Comparison of ENCODE assay signal across 1 cellular context in the genomic region with DNA sequence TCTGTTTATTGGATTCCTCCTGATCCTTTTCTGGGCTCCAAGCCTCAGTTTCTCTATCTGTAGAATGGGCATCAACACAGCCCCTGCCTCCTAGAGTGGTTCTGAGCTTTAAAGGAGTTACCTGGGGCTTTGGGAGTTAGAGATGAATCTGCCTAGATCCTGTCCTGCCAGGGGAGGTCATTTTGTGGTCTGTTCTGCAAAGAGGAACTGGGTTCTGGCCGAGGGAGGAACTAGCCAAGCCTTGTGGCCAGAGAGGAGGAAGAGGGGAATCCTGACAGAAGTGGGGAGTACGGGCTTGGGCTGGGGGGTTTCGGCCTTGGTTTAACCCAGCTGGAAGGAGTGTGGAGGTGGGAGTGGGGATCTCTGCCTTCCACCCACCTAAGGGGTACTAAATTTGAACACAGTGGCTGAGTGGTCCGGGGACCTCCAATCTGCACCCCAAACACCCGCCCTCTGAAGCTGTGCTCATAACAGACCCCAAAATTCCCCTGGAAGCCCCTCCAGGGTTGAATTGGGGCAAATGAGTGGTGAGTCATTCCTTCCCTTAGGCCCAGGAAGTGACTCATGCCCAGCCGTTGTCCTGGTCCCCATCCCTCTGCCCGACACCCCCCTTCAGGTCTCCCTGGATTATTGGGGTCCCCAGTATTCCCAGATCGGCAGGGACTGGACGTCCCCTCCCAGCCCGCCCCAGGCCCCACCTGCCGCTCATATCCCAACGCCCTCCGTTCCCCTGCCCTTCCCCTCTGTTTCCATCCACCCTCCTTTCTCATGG.
TF ChIP-seq lines count a peak whose summit lies in the region.

No MANE protein-coding gene starts in this region.

TF ChIP-seq in K562, 482 proteins besides CTCF, POLR2A, EP300 and RAD21 (continued from another document and continues in another):
- TF ChIP-seq, protein P1, sequence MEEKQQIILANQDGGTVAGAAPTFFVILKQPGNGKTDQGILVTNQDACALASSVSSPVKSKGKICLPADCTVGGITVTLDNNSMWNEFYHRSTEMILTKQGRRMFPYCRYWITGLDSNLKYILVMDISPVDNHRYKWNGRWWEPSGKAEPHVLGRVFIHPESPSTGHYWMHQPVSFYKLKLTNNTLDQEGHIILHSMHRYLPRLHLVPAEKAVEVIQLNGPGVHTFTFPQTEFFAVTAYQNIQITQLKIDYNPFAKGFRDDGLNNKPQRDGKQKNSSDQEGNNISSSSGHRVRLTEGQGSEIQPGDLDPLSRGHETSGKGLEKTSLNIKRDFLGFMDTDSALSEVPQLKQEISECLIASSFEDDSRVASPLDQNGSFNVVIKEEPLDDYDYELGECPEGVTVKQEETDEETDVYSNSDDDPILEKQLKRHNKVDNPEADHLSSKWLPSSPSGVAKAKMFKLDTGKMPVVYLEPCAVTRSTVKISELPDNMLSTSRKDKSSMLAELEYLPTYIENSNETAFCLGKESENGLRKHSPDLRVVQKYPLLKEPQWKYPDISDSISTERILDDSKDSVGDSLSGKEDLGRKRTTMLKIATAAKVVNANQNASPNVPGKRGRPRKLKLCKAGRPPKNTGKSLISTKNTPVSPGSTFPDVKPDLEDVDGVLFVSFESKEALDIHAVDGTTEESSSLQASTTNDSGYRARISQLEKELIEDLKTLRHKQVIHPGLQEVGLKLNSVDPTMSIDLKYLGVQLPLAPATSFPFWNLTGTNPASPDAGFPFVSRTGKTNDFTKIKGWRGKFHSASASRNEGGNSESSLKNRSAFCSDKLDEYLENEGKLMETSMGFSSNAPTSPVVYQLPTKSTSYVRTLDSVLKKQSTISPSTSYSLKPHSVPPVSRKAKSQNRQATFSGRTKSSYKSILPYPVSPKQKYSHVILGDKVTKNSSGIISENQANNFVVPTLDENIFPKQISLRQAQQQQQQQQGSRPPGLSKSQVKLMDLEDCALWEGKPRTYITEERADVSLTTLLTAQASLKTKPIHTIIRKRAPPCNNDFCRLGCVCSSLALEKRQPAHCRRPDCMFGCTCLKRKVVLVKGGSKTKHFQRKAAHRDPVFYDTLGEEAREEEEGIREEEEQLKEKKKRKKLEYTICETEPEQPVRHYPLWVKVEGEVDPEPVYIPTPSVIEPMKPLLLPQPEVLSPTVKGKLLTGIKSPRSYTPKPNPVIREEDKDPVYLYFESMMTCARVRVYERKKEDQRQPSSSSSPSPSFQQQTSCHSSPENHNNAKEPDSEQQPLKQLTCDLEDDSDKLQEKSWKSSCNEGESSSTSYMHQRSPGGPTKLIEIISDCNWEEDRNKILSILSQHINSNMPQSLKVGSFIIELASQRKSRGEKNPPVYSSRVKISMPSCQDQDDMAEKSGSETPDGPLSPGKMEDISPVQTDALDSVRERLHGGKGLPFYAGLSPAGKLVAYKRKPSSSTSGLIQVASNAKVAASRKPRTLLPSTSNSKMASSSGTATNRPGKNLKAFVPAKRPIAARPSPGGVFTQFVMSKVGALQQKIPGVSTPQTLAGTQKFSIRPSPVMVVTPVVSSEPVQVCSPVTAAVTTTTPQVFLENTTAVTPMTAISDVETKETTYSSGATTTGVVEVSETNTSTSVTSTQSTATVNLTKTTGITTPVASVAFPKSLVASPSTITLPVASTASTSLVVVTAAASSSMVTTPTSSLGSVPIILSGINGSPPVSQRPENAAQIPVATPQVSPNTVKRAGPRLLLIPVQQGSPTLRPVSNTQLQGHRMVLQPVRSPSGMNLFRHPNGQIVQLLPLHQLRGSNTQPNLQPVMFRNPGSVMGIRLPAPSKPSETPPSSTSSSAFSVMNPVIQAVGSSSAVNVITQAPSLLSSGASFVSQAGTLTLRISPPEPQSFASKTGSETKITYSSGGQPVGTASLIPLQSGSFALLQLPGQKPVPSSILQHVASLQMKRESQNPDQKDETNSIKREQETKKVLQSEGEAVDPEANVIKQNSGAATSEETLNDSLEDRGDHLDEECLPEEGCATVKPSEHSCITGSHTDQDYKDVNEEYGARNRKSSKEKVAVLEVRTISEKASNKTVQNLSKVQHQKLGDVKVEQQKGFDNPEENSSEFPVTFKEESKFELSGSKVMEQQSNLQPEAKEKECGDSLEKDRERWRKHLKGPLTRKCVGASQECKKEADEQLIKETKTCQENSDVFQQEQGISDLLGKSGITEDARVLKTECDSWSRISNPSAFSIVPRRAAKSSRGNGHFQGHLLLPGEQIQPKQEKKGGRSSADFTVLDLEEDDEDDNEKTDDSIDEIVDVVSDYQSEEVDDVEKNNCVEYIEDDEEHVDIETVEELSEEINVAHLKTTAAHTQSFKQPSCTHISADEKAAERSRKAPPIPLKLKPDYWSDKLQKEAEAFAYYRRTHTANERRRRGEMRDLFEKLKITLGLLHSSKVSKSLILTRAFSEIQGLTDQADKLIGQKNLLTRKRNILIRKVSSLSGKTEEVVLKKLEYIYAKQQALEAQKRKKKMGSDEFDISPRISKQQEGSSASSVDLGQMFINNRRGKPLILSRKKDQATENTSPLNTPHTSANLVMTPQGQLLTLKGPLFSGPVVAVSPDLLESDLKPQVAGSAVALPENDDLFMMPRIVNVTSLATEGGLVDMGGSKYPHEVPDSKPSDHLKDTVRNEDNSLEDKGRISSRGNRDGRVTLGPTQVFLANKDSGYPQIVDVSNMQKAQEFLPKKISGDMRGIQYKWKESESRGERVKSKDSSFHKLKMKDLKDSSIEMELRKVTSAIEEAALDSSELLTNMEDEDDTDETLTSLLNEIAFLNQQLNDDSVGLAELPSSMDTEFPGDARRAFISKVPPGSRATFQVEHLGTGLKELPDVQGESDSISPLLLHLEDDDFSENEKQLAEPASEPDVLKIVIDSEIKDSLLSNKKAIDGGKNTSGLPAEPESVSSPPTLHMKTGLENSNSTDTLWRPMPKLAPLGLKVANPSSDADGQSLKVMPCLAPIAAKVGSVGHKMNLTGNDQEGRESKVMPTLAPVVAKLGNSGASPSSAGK (IDR thresholded peaks at IDR 0.05) = no peak
- TF ChIP-seq, protein P2, sequence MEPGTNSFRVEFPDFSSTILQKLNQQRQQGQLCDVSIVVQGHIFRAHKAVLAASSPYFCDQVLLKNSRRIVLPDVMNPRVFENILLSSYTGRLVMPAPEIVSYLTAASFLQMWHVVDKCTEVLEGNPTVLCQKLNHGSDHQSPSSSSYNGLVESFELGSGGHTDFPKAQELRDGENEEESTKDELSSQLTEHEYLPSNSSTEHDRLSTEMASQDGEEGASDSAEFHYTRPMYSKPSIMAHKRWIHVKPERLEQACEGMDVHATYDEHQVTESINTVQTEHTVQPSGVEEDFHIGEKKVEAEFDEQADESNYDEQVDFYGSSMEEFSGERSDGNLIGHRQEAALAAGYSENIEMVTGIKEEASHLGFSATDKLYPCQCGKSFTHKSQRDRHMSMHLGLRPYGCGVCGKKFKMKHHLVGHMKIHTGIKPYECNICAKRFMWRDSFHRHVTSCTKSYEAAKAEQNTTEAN (CRISPR knock-in tag; IDR thresholded peaks at IDR 0.05) = no peak
- TF ChIP-seq HEY1 (CRISPR knock-in tag; IDR thresholded peaks at IDR 0.05; ENCODE audit: borderline replicate concordance) = no peak
- TF ChIP-seq, protein P3, sequence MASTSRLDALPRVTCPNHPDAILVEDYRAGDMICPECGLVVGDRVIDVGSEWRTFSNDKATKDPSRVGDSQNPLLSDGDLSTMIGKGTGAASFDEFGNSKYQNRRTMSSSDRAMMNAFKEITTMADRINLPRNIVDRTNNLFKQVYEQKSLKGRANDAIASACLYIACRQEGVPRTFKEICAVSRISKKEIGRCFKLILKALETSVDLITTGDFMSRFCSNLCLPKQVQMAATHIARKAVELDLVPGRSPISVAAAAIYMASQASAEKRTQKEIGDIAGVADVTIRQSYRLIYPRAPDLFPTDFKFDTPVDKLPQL (IDR thresholded peaks at IDR 0.05; ENCODE audit: extremely low read depth, insufficient read length) = no peak
- TF ChIP-seq CC2D1A (IDR thresholded peaks at IDR 0.05) = peak; percentile 34; the same call in 1 of the 2 replicates
- no peak for TF ChIP-seq PYGO2 (tag; IDR thresholded peaks at IDR 0.05)
- TF ChIP-seq, protein P4, sequence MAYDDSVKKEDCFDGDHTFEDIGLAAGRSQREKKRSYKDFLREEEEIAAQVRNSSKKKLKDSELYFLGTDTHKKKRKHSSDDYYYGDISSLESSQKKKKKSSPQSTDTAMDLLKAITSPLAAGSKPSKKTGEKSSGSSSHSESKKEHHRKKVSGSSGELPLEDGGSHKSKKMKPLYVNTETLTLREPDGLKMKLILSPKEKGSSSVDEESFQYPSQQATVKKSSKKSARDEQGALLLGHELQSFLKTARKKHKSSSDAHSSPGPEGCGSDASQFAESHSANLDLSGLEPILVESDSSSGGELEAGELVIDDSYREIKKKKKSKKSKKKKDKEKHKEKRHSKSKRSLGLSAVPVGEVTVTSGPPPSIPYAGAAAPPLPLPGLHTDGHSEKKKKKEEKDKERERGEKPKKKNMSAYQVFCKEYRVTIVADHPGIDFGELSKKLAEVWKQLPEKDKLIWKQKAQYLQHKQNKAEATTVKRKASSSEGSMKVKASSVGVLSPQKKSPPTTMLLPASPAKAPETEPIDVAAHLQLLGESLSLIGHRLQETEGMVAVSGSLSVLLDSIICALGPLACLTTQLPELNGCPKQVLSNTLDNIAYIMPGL (CRISPR knock-in tag; IDR thresholded peaks at IDR 0.05) = 0 out of 2 replicates have a peak, but pooled peaks have one; percentile 42
- TF ChIP-seq ZKSCAN3 (CRISPR knock-in tag; IDR thresholded peaks at IDR 0.05) = no peak
- no peak for TF ChIP-seq SMC3 (conservative IDR thresholded peaks at IDR 0.05; ENCODE audit: insufficient read depth, low read depth, low read length)
- no peak; the same call in 1 of the 2 replicates for TF ChIP-seq C11orf30 (IDR thresholded peaks at IDR 0.05; ENCODE audit: low read depth)
- TF ChIP-seq, protein P5, sequence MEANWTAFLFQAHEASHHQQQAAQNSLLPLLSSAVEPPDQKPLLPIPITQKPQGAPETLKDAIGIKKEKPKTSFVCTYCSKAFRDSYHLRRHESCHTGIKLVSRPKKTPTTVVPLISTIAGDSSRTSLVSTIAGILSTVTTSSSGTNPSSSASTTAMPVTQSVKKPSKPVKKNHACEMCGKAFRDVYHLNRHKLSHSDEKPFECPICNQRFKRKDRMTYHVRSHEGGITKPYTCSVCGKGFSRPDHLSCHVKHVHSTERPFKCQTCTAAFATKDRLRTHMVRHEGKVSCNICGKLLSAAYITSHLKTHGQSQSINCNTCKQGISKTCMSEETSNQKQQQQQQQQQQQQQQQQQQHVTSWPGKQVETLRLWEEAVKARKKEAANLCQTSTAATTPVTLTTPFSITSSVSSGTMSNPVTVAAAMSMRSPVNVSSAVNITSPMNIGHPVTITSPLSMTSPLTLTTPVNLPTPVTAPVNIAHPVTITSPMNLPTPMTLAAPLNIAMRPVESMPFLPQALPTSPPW (CRISPR knock-in tag; IDR thresholded peaks at IDR 0.05) = peak; percentile 63; the same call in 1 of the 2 replicates
- TF ChIP-seq, protein P6, sequence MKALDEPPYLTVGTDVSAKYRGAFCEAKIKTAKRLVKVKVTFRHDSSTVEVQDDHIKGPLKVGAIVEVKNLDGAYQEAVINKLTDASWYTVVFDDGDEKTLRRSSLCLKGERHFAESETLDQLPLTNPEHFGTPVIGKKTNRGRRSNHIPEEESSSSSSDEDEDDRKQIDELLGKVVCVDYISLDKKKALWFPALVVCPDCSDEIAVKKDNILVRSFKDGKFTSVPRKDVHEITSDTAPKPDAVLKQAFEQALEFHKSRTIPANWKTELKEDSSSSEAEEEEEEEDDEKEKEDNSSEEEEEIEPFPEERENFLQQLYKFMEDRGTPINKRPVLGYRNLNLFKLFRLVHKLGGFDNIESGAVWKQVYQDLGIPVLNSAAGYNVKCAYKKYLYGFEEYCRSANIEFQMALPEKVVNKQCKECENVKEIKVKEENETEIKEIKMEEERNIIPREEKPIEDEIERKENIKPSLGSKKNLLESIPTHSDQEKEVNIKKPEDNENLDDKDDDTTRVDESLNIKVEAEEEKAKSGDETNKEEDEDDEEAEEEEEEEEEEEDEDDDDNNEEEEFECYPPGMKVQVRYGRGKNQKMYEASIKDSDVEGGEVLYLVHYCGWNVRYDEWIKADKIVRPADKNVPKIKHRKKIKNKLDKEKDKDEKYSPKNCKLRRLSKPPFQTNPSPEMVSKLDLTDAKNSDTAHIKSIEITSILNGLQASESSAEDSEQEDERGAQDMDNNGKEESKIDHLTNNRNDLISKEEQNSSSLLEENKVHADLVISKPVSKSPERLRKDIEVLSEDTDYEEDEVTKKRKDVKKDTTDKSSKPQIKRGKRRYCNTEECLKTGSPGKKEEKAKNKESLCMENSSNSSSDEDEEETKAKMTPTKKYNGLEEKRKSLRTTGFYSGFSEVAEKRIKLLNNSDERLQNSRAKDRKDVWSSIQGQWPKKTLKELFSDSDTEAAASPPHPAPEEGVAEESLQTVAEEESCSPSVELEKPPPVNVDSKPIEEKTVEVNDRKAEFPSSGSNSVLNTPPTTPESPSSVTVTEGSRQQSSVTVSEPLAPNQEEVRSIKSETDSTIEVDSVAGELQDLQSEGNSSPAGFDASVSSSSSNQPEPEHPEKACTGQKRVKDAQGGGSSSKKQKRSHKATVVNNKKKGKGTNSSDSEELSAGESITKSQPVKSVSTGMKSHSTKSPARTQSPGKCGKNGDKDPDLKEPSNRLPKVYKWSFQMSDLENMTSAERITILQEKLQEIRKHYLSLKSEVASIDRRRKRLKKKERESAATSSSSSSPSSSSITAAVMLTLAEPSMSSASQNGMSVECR (CRISPR knock-in tag; IDR thresholded peaks at IDR 0.05) = no peak
- TF ChIP-seq, protein P7, sequence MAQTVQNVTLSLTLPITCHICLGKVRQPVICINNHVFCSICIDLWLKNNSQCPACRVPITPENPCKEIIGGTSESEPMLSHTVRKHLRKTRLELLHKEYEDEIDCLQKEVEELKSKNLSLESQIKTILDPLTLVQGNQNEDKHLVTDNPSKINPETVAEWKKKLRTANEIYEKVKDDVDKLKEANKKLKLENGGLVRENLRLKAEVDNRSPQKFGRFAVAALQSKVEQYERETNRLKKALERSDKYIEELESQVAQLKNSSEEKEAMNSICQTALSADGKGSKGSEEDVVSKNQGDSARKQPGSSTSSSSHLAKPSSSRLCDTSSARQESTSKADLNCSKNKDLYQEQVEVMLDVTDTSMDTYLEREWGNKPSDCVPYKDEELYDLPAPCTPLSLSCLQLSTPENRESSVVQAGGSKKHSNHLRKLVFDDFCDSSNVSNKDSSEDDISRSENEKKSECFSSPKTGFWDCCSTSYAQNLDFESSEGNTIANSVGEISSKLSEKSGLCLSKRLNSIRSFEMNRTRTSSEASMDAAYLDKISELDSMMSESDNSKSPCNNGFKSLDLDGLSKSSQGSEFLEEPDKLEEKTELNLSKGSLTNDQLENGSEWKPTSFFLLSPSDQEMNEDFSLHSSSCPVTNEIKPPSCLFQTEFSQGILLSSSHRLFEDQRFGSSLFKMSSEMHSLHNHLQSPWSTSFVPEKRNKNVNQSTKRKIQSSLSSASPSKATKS (CRISPR knock-in tag; IDR thresholded peaks at IDR 0.05) = no peak
- no peak for TF ChIP-seq TGIF2 (CRISPR knock-in tag; IDR thresholded peaks at IDR 0.05)
- TF ChIP-seq, protein P8, sequence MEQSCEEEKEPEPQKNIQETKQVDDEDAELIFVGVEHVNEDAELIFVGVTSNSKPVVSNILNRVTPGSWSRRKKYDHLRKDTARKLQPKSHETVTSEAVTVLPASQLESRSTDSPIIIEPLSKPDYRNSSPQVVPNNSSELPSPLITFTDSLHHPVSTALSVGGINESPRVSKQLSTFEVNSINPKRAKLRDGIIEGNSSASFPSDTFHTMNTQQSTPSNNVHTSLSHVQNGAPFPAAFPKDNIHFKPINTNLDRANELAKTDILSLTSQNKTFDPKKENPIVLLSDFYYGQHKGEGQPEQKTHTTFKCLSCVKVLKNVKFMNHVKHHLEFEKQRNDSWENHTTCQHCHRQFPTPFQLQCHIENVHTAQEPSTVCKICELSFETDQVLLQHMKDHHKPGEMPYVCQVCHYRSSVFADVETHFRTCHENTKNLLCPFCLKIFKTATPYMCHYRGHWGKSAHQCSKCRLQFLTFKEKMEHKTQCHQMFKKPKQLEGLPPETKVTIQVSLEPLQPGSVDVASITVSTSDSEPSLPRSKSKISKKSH (CRISPR knock-in tag; IDR thresholded peaks at IDR 0.05) = no peak
- TF ChIP-seq PHB2 (IDR thresholded peaks at IDR 0.05; ENCODE audit: low read depth) = no peak
- TF ChIP-seq FOSL1 (tag; conservative IDR thresholded peaks at IDR 0.05) = peak; percentile 100
- TF ChIP-seq STAG1 (CRISPR knock-in tag; IDR thresholded peaks at IDR 0.05; ENCODE audit: borderline replicate concordance) = no peak
- TF ChIP-seq HDAC1 (IDR thresholded peaks at IDR 0.05) = 0 out of 4 replicates have a peak, but pooled peaks of 1 of the 2 experiments have one; percentile 51
- TF ChIP-seq ZNF121 (CRISPR knock-in tag; conservative IDR thresholded peaks at IDR 0.05) = 0 out of 2 replicates have a peak, but pooled peaks have one; percentile 8
- TF ChIP-seq TEAD1 (CRISPR knock-in tag; IDR thresholded peaks at IDR 0.05) = no peak
- no peak for TF ChIP-seq ZNF507 (tag; conservative IDR thresholded peaks at IDR 0.05)
